ENCODE assay signal across 30 cellular contexts in the genomic region with DNA sequence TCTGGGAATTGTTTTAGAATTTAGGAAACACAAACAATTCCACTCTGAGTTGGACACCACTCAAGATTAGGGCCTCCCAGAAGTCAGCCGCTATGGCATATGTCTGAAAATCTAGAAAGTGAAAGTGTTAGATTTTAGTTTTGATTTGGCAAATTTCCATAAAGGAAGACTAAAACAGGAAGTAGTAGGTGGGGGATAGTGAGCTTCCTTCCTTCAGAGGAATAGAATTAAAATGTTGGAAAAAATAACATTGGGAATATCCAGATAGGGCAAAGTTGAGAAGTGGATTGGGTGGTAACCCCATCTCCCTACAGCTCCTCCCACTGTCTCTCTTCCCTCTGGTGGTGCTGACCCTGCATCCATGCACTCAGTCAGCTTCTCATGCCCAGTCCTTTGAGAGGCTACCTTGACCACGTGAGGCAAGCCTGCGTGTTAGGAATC.
DNase-seq lines count a peak whose midpoint lies in the region; ATAC-seq, FAIRE-seq and TF ChIP-seq lines count a peak whose summit lies in the region.
"Had no signal": no experiment of that assay in that cellular context is flagged by ENCODE, and none has a peak within 500 bp of the region (broad histone marks: within the 10 kb centered on the region; RNA-seq: fewer than 3 reads in every experiment).

No MANE protein-coding gene starts in this region.

- H3K27me3 ChIP-seq in right lobe of liver, result no peaks in the 10 kb centered on the region
- no peaks in the 10 kb centered on the region for H3K27me3 ChIP-seq in HepG2 (ENCODE audit: control insufficient read depth in 1 of 2, insufficient read depth in 2 of 2, low read length in 2 of 2)
- H3K27me3 ChIP-seq in ascending aorta, result no peaks in the 10 kb centered on the region
- H3K27me3 ChIP-seq in hepatocyte, result no peaks in the 10 kb centered on the region
- H3K27me3 ChIP-seq in aorta (ENCODE audit: control insufficient read depth in 1 of 2, insufficient read depth in 2 of 2, low read length in 1 of 2), result no peaks in the 10 kb centered on the region

- no peak overlapping the region for H3K4me3 Mint-ChIP-seq in natural killer cell
- no peak overlapping the region for H3K4me3 Mint-ChIP-seq in HFFc6
- H3K4me3 Mint-ChIP-seq: activated T-cell treated with anti-CD3 and anti-CD28 coated beads, Interleukin-2, amount 50 U/mL, for 24 hours; neural crest cell; stimulated activated effector memory CD8-positive, alpha-beta T cell treated with anti-CD3 and anti-CD28 coated beads, Interleukin-12 subunit alpha, Interleukin-12 subunit beta, amount 100 ng/mL, for 72 hours had no signal

- intact Hi-C loops in right lobe of liver (cut with DNase I), result no loop called here
- intact Hi-C loops in HepG2 (cut with micrococcal nuclease; ENCODE audit: unreplicated experiment), result no loop called here
- intact Hi-C loops in ascending aorta (cut with DNase I), result no loop called here
- intact Hi-C loops in aorta (cut with DNase I), result no loop called here
- intact Hi-C loops in natural killer cell (cut with micrococcal nuclease), result no loop called here

- POLR2A ChIA-PET in HepG2 (lab: Yijun Ruan, JAX), result no interaction called here

- no peak for TF ChIP-seq CTCF in right lobe of liver (IDR thresholded peaks at IDR 0.05)
- TF ChIP-seq CTCF in HepG2 (CRISPR knock-in tag; IDR thresholded peaks at IDR 0.05), result no peak
- no peak for TF ChIP-seq CTCF in ascending aorta (IDR thresholded peaks at IDR 0.05)
- no peak for TF ChIP-seq CTCF in hepatocyte (IDR thresholded peaks at IDR 0.05; ENCODE audit: poor library complexity)
- TF ChIP-seq CTCF in natural killer cell (IDR thresholded peaks at IDR 0.05), result no peak
- no peak for TF ChIP-seq CTCF in HFFc6 (IDR thresholded peaks at IDR 0.05)

- H3K27ac ChIP-seq in right lobe of liver (no peak overlapping the region), HepG2 (ENCODE audit: extremely low read length, insufficient read depth, low read length) (no peak overlapping the region), ascending aorta (peak overlapping the region; percentile 21 to 22), hepatocyte (peak overlapping the region; percentile 17), aorta (ENCODE audit: low read depth in 1 of 2, low read length in 2 of 2) (no peak overlapping the region)
- H3K27ac ChIP-seq: psoas muscle, VCaP had no signal

- no peak overlapping the region for H2AFZ ChIP-seq in HepG2 (ENCODE audit: low read length)
- H2AFZ ChIP-seq in hepatocyte, result no peak overlapping the region

- H3K9me3 ChIP-seq in right lobe of liver (no peaks in the 10 kb centered on the region), HepG2 (ENCODE audit: low read length) (no peaks in the 10 kb centered on the region), ascending aorta (no peaks in the 10 kb centered on the region), hepatocyte (ENCODE audit: low read depth) (no peaks in the 10 kb centered on the region), aorta (ENCODE audit: control insufficient read depth, low read length) (no peaks in the 10 kb centered on the region)
- H3K9me3 ChIP-seq: psoas muscle had no signal

- no peak overlapping the region for H3K27ac Mint-ChIP-seq in natural killer cell
- no peak overlapping the region for H3K27ac Mint-ChIP-seq in HFFc6
- H3K27ac Mint-ChIP-seq: activated T-cell treated with anti-CD3 and anti-CD28 coated beads, Interleukin-2, amount 50 U/mL, for 24 hours; CD8-positive, alpha-beta memory T cell; IgD-negative memory B cell; stimulated activated effector memory CD8-positive, alpha-beta T cell treated with anti-CD3 and anti-CD28 coated beads, Interleukin-12 subunit alpha, Interleukin-12 subunit beta, amount 100 ng/mL, for 72 hours had no signal

- no peak overlapping the region for H3K4me2 ChIP-seq in HepG2 (ENCODE audit: low read depth, low read length)
- H3K4me2 ChIP-seq in hepatocyte, result peak overlapping the region; percentile 46

- H3K4me1 ChIP-seq in right lobe of liver (no peaks in the 10 kb centered on the region), HepG2 (ENCODE audit: insufficient read depth, low read length) (peaks cover 11% of the 10 kb centered on the region), ascending aorta (peaks cover 0 to 8% of the 10 kb centered on the region in 2 donors), hepatocyte (ENCODE audit: insufficient read depth) (peaks cover 7% of the 10 kb centered on the region), aorta (ENCODE audit: control insufficient read depth in 1 of 2, insufficient read depth in 2 of 2, low read length in 2 of 2) (no peaks in the 10 kb centered on the region)

- ATAC-seq in right lobe of liver (peak; percentile 22 to 49 (median 29)), HepG2 (no peak), aorta (ENCODE audit: low FRiP score) (peak; percentile 72), natural killer cell (no peak)
- ATAC-seq: activated naive CD4-positive, alpha-beta T cell treated with anti-CD3 and anti-CD28 coated beads, Interleukin-2, amount 50 U/mL, for 72 hours; psoas muscle; stimulated activated effector memory CD8-positive, alpha-beta T cell treated with anti-CD3 and anti-CD28 coated beads, Interleukin-12 subunit alpha, Interleukin-12 subunit beta, amount 100 ng/mL, for 72 hours had no signal

- H3K9me3 Mint-ChIP-seq in natural killer cell, result no peaks in the 10 kb centered on the region
- no peaks in the 10 kb centered on the region for H3K9me3 Mint-ChIP-seq in HFFc6
- H3K9me3 Mint-ChIP-seq: activated naive CD4-positive, alpha-beta T cell treated with anti-CD3 and anti-CD28 coated beads, Interleukin-2, amount 50 U/mL, for 72 hours; activated T-cell treated with anti-CD3 and anti-CD28 coated beads, Interleukin-2, amount 50 U/mL, for 24 hours; brain; CD8-positive, alpha-beta memory T cell; IgD-negative memory B cell; neural crest cell; stimulated activated effector memory CD8-positive, alpha-beta T cell treated with anti-CD3 and anti-CD28 coated beads, Interleukin-12 subunit alpha, Interleukin-12 subunit beta, amount 100 ng/mL, for 72 hours had no signal

- no peaks in the 10 kb centered on the region for H3K36me3 ChIP-seq in right lobe of liver
- H3K36me3 ChIP-seq in HepG2 (replicated peaks in 1 of 2; ENCODE audit: control insufficient read depth in 1 of 2, insufficient read depth in 2 of 2, low read length in 2 of 2), result no peaks in the 10 kb centered on the region
- H3K36me3 ChIP-seq in ascending aorta, result no peaks in the 10 kb centered on the region
- no peaks in the 10 kb centered on the region for H3K36me3 ChIP-seq in hepatocyte (replicated peaks; ENCODE audit: insufficient read depth, low read depth)
- no peaks in the 10 kb centered on the region for H3K36me3 ChIP-seq in aorta (ENCODE audit: control insufficient read depth in 1 of 2, insufficient read depth in 2 of 2, low read length in 1 of 2)

- H3K4me1 Mint-ChIP-seq in natural killer cell, result no peaks in the 10 kb centered on the region
- peaks cover 22% of the 10 kb centered on the region for H3K4me1 Mint-ChIP-seq in HFFc6 (ENCODE audit: low read depth)
- H3K4me1 Mint-ChIP-seq: CD8-positive, alpha-beta memory T cell; neural crest cell; stimulated activated effector memory CD8-positive, alpha-beta T cell treated with anti-CD3 and anti-CD28 coated beads, Interleukin-12 subunit alpha, Interleukin-12 subunit beta, amount 100 ng/mL, for 72 hours had no signal

- no TSS peak for BruUV-seq in HepG2 (replicated peaks; lab: Mats Ljungman, UMichigan)

- H4K20me1 ChIP-seq in HepG2 (ENCODE audit: insufficient read depth, low read length) (no peaks in the 10 kb centered on the region), hepatocyte (ENCODE audit: insufficient read depth, poor library complexity, severe bottlenecking) (no peaks in the 10 kb centered on the region)

- H3K4me3 ChIP-seq in right lobe of liver, result no peak overlapping the region
- no peak overlapping the region for H3K4me3 ChIP-seq in HepG2 (replicated peaks in 1 of 3; ENCODE audit: insufficient read depth in 1 of 3, low read depth in 2 of 3, low read length in 3 of 3)
- H3K4me3 ChIP-seq in ascending aorta, result peak overlapping the region in 1 of 2 donors; percentile 31
- no peak overlapping the region for H3K4me3 ChIP-seq in hepatocyte
- H3K4me3 ChIP-seq in aorta (ENCODE audit: low read length in 2 of 2), result no peak overlapping the region
- H3K4me3 ChIP-seq: psoas muscle had no signal

- no peak for DNase-seq in right lobe of liver
- DNase-seq in HepG2 (ENCODE audit: low spot score), result no peak
- no peak for DNase-seq in ascending aorta (ENCODE audit: low spot score in 2 of 2)
- DNase-seq in hepatocyte (ENCODE audit: low spot score), result no peak
- DNase-seq in aorta, result no peak
- DNase-seq in natural killer cell, result no peak
- no peak for DNase-seq in NCI-H1417 (lab: John Stamatoyannopoulos, UW)
- DNase-seq in HFFc6, result no peak
- DNase-seq: ACHN; activated CD4-positive, alpha-beta T cell treated with anti-CD3 and anti-CD28 coated beads, Interleukin-2, amount 50 U/mL, for 48 hours; activated T-cell treated with anti-CD3 and anti-CD28 coated beads, Interleukin-2, amount 50 U/mL, for 24 hours; CD8-positive, alpha-beta memory T cell; dermis blood vessel endothelial cell; EL; erythroblast; midbrain; MM.1S; NCI-H187 treated with DMSO at 0.1 percent for 48 hours; NCI-H345; psoas muscle; SHP77 treated with DMSO at 0.1 percent for 48 hours; trophoblast cell had no signal

- no peaks in the 10 kb centered on the region for H3K9me2 ChIP-seq in hepatocyte (replicated peaks; ENCODE audit: insufficient read depth)

- in situ Hi-C loops in HepG2 (cut with HindIII; ENCODE audit: extremely low pct_ligation_motif_present, low pct_unique_long_range_greater_than_20kb), result no loop called here

- H3K79me2 ChIP-seq in HepG2 (ENCODE audit: insufficient read depth, low read length) (no peaks in the 10 kb centered on the region), hepatocyte (no peaks in the 10 kb centered on the region)

- H3K27me3 Mint-ChIP-seq in natural killer cell (ENCODE audit: low read depth in 2 of 2) (peaks cover 0 to 2% of the 10 kb centered on the region in 2 donors), HFFc6 (ENCODE audit: insufficient read depth) (no peaks in the 10 kb centered on the region)
- H3K27me3 Mint-ChIP-seq: activated T-cell treated with anti-CD3 and anti-CD28 coated beads, Interleukin-2, amount 50 U/mL, for 24 hours; CD8-positive, alpha-beta memory T cell had no signal

- no peak overlapping the region for H3K9ac ChIP-seq in HepG2 (ENCODE audit: insufficient read depth, low read depth, low read length)

- TF ChIP-seq POLR2A in right lobe of liver (IDR thresholded peaks at IDR 0.05), result no peak
- TF ChIP-seq POLR2A in HepG2 (IDR thresholded peaks at IDR 0.05; ENCODE audit: insufficient read depth in 1 of 2, low read depth in 2 of 2, low read length in 2 of 2), result no peak

- CTCF ChIA-PET in HepG2 (lab: Yijun Ruan, JAX; ENCODE audit: low intra/inter-chr PET ratio, low total read pairs), result no interaction called here

- TF ChIP-seq RAD21 in HepG2 (CRISPR knock-in tag; IDR thresholded peaks at IDR 0.05), result no peak

- H3K36me3 Mint-ChIP-seq in natural killer cell, result no peaks in the 10 kb centered on the region
- 0 out of 2 replicates have a peak, but pooled peaks cover 4% of the 10 kb centered on the region for H3K36me3 Mint-ChIP-seq in HFFc6 (ENCODE audit: low read depth)
- H3K36me3 Mint-ChIP-seq: activated naive CD4-positive, alpha-beta T cell treated with anti-CD3 and anti-CD28 coated beads, Interleukin-2, amount 50 U/mL, for 72 hours; brain; stimulated activated effector memory CD8-positive, alpha-beta T cell treated with anti-CD3 and anti-CD28 coated beads, Interleukin-12 subunit alpha, Interleukin-12 subunit beta, amount 100 ng/mL, for 72 hours had no signal

- 68% methylated on average over 3 of the region's 3 CpGs for WGBS in right lobe of liver (ENCODE audit: insufficient coverage, low coverage, low lambda C conversion rate, missing lambda C conversion rate)
- WGBS in HepG2 (ENCODE audit: low lambda C conversion rate), result 97% methylated on average over 3 of the region's 3 CpGs
- 82% methylated on average over 3 of the region's 3 CpGs for WGBS in hepatocyte (ENCODE audit: low lambda C conversion rate, missing lambda C conversion rate)
- WGBS in aorta, 2 donors, result 48 to 61% methylated on average over 3 of the region's 3 CpGs

- FAIRE-seq in HepG2 (lab: Jason Lieb, UNC), result no peak
- FAIRE-seq: H1, islet of Langerhans had no signal

- TF ChIP-seq EP300 in HepG2 (IDR thresholded peaks at IDR 0.05; ENCODE audit: low read depth in 2 of 2, low read length in 2 of 2) (no peak), HepG2 (CRISPR knock-in tag; IDR thresholded peaks at IDR 0.05; ENCODE audit: borderline replicate concordance) (no peak)

Comparison
In these comparisons a context has a peak if more than half of its experiments do, and no peak if none do; other contexts are left out.
1. ATAC-seq: peak in right lobe of liver (4 of 4) and aorta (single experiment); none in HepG2 (single experiment) and natural killer cell (0 of 3).
2. H3K27ac ChIP-seq: peak in ascending aorta (2 of 2) and hepatocyte (single experiment); none in right lobe of liver (0 of 3), HepG2 (single experiment) and aorta (0 of 2).